Comparison of ENCODE assay signal across 10 cellular contexts in genomic region chr3:133037440-133037839, GRCh38. TPM values are rescaled to one million over a fixed set of nuclear protein-coding genes. Genes with fewer than 3 reads are reported as not detected.
DNase-seq lines count a peak whose midpoint lies in the region; TF ChIP-seq lines count a peak whose summit lies in the region.
"Had no signal": no experiment of that assay in that cellular context is flagged by ENCODE, and none has a peak within 500 bp of the region (broad histone marks: within the 10 kb centered on the region; RNA-seq: fewer than 3 reads in every experiment).

No MANE protein-coding gene starts in this region.

- H3K4me3 ChIP-seq in CD4-positive, alpha-beta memory T cell (ENCODE audit: low read length in 2 of 2), result no peak overlapping the region
- H3K4me3 ChIP-seq in neural cell (ENCODE audit: low read length) (peak overlapping the region; percentile 81), Peyer's patch (peak overlapping the region in 2 of 4 donors; percentile 45 to 60)

- H3K4me2 ChIP-seq in neural cell (ENCODE audit: low read length), result no peak overlapping the region
- H3K4me2 ChIP-seq: KMS-11 had no signal

- no peak overlapping the region for H3K27ac Mint-ChIP-seq in CD4-positive, alpha-beta memory T cell

- no peak for TF ChIP-seq EP300 in neural cell (conservative IDR thresholded peaks at IDR 0.05; ENCODE audit: poor library complexity, severe bottlenecking)

- H3F3A ChIP-seq in neural cell (ENCODE audit: insufficient read depth, low read length, poor library complexity, severe bottlenecking), result no peaks in the 10 kb centered on the region

- H3K4me1 ChIP-seq in CD4-positive, alpha-beta memory T cell (ENCODE audit: insufficient read depth, low read length), result no peaks in the 10 kb centered on the region
- peaks cover 0 to 13% (median 0%) of the 10 kb centered on the region in 4 donors for H3K4me1 ChIP-seq in Peyer's patch

- TF ChIP-seq CTCF in neural cell (IDR thresholded peaks at IDR 0.05; ENCODE audit: poor library complexity, severe bottlenecking) (no peak), Peyer's patch (IDR thresholded peaks at IDR 0.05) (no peak)

- peak overlapping the region; percentile 74 for H3K9ac ChIP-seq in neural cell (ENCODE audit: low read length)
- H3K9ac ChIP-seq: KMS-11 had no signal

- no peak for TF ChIP-seq POLR2A in Peyer's patch (IDR thresholded peaks at IDR 0.05)

- peaks cover 22 to 34% of the 10 kb centered on the region in 2 donors for H3K27me3 Mint-ChIP-seq in CD4-positive, alpha-beta memory T cell

- H3K9me2 ChIP-seq in neural cell (ENCODE audit: insufficient read depth, low read length), result no peaks in the 10 kb centered on the region

- no peaks in the 10 kb centered on the region for H4K20me1 ChIP-seq in neural cell (ENCODE audit: insufficient read depth)

- H3K79me2 ChIP-seq in neural cell (replicated peaks; ENCODE audit: insufficient read depth, low read length), result no peaks in the 10 kb centered on the region

- peaks cover 2 to 16% (median 5%) of the 10 kb centered on the region in 4 donors for H3K4me1 Mint-ChIP-seq in CD4-positive, alpha-beta memory T cell

- H3K9me3 Mint-ChIP-seq in CD4-positive, alpha-beta memory T cell, result peaks cover 0 to 6% (median 1%) of the 10 kb centered on the region in 8 donors

- no peak overlapping the region for H3K27ac ChIP-seq in CD4-positive, alpha-beta memory T cell (ENCODE audit: low read depth, low read length)
- H3K27ac ChIP-seq in neural cell (ENCODE audit: low read length) (peak overlapping the region; percentile 63), Peyer's patch (no peak overlapping the region)
- H3K27ac ChIP-seq: KMS-11 had no signal

- no peak for DNase-seq in CD4-positive, alpha-beta memory T cell
- DNase-seq in NCI-H128 (lab: John Stamatoyannopoulos, UW; ENCODE audit: unreplicated experiment) (peak; percentile 80), cerebellum (ENCODE audit: low spot score) (peak; percentile 7), hippocampal formation (lab: John Stamatoyannopoulos, UW) (no peak), cerebellar nuclear complex (lab: John Stamatoyannopoulos, UW) (no peak), Peyer's patch (no peak)
- DNase-seq in activated CD4-positive, CD25-positive, alpha-beta regulatory T cell (lab: John Stamatoyannopoulos, UW), result no peak
- DNase-seq: stimulated activated naive CD4-positive, alpha-beta T cell treated with Interleukin-2 at 50 U/mL for 16 hours had no signal

- H2AFZ ChIP-seq in neural cell (ENCODE audit: low read depth, low read length), result peak overlapping the region; percentile 84

- H3K36me3 Mint-ChIP-seq in CD4-positive, alpha-beta memory T cell, result no peaks in the 10 kb centered on the region

- peak overlapping the region in 6 of 8 donors; percentile 30 to 66 (median 52) for H3K4me3 Mint-ChIP-seq in CD4-positive, alpha-beta memory T cell

- POLR2A ChIA-PET in CD4-positive, alpha-beta memory T cell (lab: Charles Lee; ENCODE audit: partially characterized antibody), result no interaction called here

- no peaks in the 10 kb centered on the region for H3K9me3 ChIP-seq in CD4-positive, alpha-beta memory T cell (ENCODE audit: control insufficient read depth in 1 of 2, low read length in 2 of 2)
- H3K9me3 ChIP-seq in neural cell (ENCODE audit: low read length) (no peaks in the 10 kb centered on the region), Peyer's patch (no peaks in the 10 kb centered on the region)

- CTCF ChIA-PET in CD4-positive, alpha-beta memory T cell (lab: Charles Lee; ENCODE audit: partially characterized antibody), result no interaction called here

- H3K36me3 ChIP-seq in CD4-positive, alpha-beta memory T cell (ENCODE audit: insufficient read depth, low read length), result no peaks in the 10 kb centered on the region
- H3K36me3 ChIP-seq in neural cell (ENCODE audit: insufficient read depth, low read length) (no peaks in the 10 kb centered on the region), Peyer's patch (no peaks in the 10 kb centered on the region)

- peaks cover 8% of the 10 kb centered on the region for H3K27me3 ChIP-seq in CD4-positive, alpha-beta memory T cell (ENCODE audit: insufficient read depth, low read length)
- peaks cover 12% of the 10 kb centered on the region for H3K27me3 ChIP-seq in neural cell (ENCODE audit: insufficient read depth, low read depth, low read length)
- peaks cover 0 to 5% of the 10 kb centered on the region in 2 donors for H3K27me3 ChIP-seq in Peyer's patch

- TF ChIP-seq RAD21 in neural cell (conservative IDR thresholded peaks at IDR 0.05), result no peak

- intact Hi-C loops in CD4-positive, alpha-beta memory T cell (cut with micrococcal nuclease), result no loop called here

TF ChIP-seq in neural cell, 6 proteins besides CTCF, POLR2A, EP300 and RAD21:
- TF ChIP-seq EZH2 (IDR thresholded peaks at IDR 0.05; ENCODE audit: borderline replicate concordance, insufficient read depth, low read length, poor library complexity, severe bottlenecking), result no peak
- TF ChIP-seq POLR2AphosphoS5 (IDR thresholded peaks at IDR 0.05), result no peak
- no peak for TF ChIP-seq REST (IDR thresholded peaks at IDR 0.05; ENCODE audit: borderline replicate concordance)
- TF ChIP-seq TAF1 (IDR thresholded peaks at IDR 0.05; ENCODE audit: low read depth), result no peak
- no peak for TF ChIP-seq MXI1 (conservative IDR thresholded peaks at IDR 0.05; ENCODE audit: poor library complexity, severe bottlenecking)
- no peak for TF ChIP-seq SMC3 (conservative IDR thresholded peaks at IDR 0.05; ENCODE audit: poor library complexity)
TF ChIP-seq in neural cell: peak in this region for 0.

RNA-seq across cellular contexts. Expression of gene TMEM108, which starts 0.8 kb away (rescaled TPM):
- not detected for total RNA-seq in CD4-positive, alpha-beta memory T cell
- not detected for polyA plus RNA-seq in CD4-positive, alpha-beta memory T cell
- total RNA-seq in cerebellum (9.1 TPM), Peyer's patch (1 to 10 TPM in 2 of 4 donors, not detected in 2; 1.4 to 1.7 TPM)
- polyA plus RNA-seq in neural cell, result 2.1 and 2.9 TPM in 2 replicates
- polyA minus RNA-seq in neural cell, result 5.0 and 6.6 TPM in 2 replicates

Comparison
In these comparisons a context has a peak if more than half of its experiments do, and no peak if none do; other contexts are left out.
1. DNase-seq: peak in NCI-H128 (single experiment) and cerebellum (single experiment); none in CD4-positive, alpha-beta memory T cell (0 of 5), hippocampal formation (0 of 2), activated CD4-positive, CD25-positive, alpha-beta regulatory T cell (0 of 4), cerebellar nuclear complex (0 of 2) and Peyer's patch (0 of 3).